In the genomic region with DNA sequence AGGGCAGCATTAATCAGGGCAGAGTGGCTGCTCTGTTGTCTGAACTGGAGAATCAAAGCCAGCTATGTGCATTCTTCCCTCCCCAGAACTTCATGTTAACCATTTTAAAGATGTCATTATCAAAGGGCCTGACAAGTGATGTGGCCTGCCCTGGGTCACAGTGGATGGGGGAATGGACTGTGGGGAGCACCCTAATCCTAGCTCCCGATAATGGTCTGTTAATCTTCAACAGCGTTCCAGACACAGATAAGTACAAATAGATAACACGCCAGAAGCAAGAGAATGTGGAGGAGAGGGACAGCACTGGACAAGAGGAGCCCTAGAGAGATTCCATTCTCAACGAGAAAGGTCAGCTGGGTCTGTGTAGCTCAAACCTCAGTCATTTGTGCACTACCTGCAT, we compare ENCODE assay signal across 2 cellular contexts.
TF ChIP-seq lines count a peak whose summit lies in the region.

No MANE protein-coding gene starts in this region.

TF ChIP-seq in GM23338, 12 proteins besides CTCF, POLR2A, EP300 and RAD21 (continued from another document):
- no peak for TF ChIP-seq EZH2phosphoT487 (IDR thresholded peaks at IDR 0.05; ENCODE audit: unreplicated experiment)
- TF ChIP-seq JUNB (IDR thresholded peaks at IDR 0.05; ENCODE audit: unreplicated experiment) = no peak
- TF ChIP-seq, protein P1, sequence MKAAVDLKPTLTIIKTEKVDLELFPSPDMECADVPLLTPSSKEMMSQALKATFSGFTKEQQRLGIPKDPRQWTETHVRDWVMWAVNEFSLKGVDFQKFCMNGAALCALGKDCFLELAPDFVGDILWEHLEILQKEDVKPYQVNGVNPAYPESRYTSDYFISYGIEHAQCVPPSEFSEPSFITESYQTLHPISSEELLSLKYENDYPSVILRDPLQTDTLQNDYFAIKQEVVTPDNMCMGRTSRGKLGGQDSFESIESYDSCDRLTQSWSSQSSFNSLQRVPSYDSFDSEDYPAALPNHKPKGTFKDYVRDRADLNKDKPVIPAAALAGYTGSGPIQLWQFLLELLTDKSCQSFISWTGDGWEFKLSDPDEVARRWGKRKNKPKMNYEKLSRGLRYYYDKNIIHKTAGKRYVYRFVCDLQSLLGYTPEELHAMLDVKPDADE (IDR thresholded peaks at IDR 0.05) = no peak
- TF ChIP-seq NANOG (IDR thresholded peaks at IDR 0.05; ENCODE audit: borderline replicate concordance) = no peak
- TF ChIP-seq ZNF114 (CRISPR knock-in tag; IDR thresholded peaks at IDR 0.05) = no peak
- TF ChIP-seq, protein P2, sequence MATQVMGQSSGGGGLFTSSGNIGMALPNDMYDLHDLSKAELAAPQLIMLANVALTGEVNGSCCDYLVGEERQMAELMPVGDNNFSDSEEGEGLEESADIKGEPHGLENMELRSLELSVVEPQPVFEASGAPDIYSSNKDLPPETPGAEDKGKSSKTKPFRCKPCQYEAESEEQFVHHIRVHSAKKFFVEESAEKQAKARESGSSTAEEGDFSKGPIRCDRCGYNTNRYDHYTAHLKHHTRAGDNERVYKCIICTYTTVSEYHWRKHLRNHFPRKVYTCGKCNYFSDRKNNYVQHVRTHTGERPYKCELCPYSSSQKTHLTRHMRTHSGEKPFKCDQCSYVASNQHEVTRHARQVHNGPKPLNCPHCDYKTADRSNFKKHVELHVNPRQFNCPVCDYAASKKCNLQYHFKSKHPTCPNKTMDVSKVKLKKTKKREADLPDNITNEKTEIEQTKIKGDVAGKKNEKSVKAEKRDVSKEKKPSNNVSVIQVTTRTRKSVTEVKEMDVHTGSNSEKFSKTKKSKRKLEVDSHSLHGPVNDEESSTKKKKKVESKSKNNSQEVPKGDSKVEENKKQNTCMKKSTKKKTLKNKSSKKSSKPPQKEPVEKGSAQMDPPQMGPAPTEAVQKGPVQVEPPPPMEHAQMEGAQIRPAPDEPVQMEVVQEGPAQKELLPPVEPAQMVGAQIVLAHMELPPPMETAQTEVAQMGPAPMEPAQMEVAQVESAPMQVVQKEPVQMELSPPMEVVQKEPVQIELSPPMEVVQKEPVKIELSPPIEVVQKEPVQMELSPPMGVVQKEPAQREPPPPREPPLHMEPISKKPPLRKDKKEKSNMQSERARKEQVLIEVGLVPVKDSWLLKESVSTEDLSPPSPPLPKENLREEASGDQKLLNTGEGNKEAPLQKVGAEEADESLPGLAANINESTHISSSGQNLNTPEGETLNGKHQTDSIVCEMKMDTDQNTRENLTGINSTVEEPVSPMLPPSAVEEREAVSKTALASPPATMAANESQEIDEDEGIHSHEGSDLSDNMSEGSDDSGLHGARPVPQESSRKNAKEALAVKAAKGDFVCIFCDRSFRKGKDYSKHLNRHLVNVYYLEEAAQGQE (IDR thresholded peaks at IDR 0.05; ENCODE audit: unreplicated experiment) = no peak

TF ChIP-seq in WTC11, 78 proteins besides CTCF, POLR2A, EP300 and RAD21 (continued from another document):
- TF ChIP-seq, protein P3, sequence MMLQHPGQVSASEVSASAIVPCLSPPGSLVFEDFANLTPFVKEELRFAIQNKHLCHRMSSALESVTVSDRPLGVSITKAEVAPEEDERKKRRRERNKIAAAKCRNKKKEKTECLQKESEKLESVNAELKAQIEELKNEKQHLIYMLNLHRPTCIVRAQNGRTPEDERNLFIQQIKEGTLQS (CRISPR knock-in tag; conservative IDR thresholded peaks at IDR 0.05) = no peak
